Comparison of ENCODE assay signal across 32 cellular contexts in genomic region chr5:83090169-83090568, GRCh38. TPM values are rescaled to one million over a fixed set of nuclear protein-coding genes. Genes with fewer than 3 reads are reported as not detected.
DNase-seq lines count a peak whose midpoint lies in the region; ATAC-seq, FAIRE-seq and TF ChIP-seq lines count a peak whose summit lies in the region.
"Had no signal": no experiment of that assay in that cellular context is flagged by ENCODE, and none has a peak within 500 bp of the region (broad histone marks: within the 10 kb centered on the region; RNA-seq: fewer than 3 reads in every experiment).

No MANE protein-coding gene starts in this region.

- no peaks in the 10 kb centered on the region for H3K4me1 Mint-ChIP-seq in chondrocyte (ENCODE audit: low read depth)

- DNase-seq in HepG2 (ENCODE audit: low spot score) (no peak), right lobe of liver (no peak), K562 (ENCODE audit: extremely low read depth in 1 of 4, low spot score in 3 of 4) (no peak), chondrocyte (ENCODE audit: low spot score) (no peak)
- DNase-seq: 8988T; ACHN; AML-193; BE2C; C1 segment of cervical spinal cord; Caco-2; Calu3; CD4-positive, alpha-beta memory T cell; CD4-positive, alpha-beta T cell; CD4-positive, CD25-positive, alpha-beta regulatory T cell; CD8-positive, alpha-beta memory T cell; CD8-positive, alpha-beta T cell; COR-L47; DMS 273 treated with DMSO at 0.1 percent for 48 hours; DMS153; DMS53; DMS79; DMS79 treated with DMSO at 0.1 percent for 48 hours; DND-41; EL had no signal

- no peak overlapping the region for H3K4me3 Mint-ChIP-seq in chondrocyte (ENCODE audit: unreplicated experiment)
- H3K4me3 Mint-ChIP-seq: B cell; CD14-positive monocyte; CD4-positive, alpha-beta memory T cell; CD4-positive, alpha-beta T cell; CD4-positive, CD25-positive, alpha-beta regulatory T cell; CD8-positive, alpha-beta memory T cell; CD8-positive, alpha-beta T cell had no signal

- H2AFZ ChIP-seq in HepG2 (ENCODE audit: low read length) = no peak overlapping the region
- H2AFZ ChIP-seq in K562 (ENCODE audit: low read depth, low read length) = no peak overlapping the region

- 97% methylated on average over 3 of the region's 3 CpGs for WGBS in HepG2 (ENCODE audit: low lambda C conversion rate)
- 93% methylated on average over 3 of the region's 3 CpGs for WGBS in right lobe of liver (ENCODE audit: insufficient coverage, low coverage, low lambda C conversion rate, missing lambda C conversion rate)
- 54% methylated on average over 3 of the region's 3 CpGs for WGBS in K562 (ENCODE audit: insufficient coverage, low coverage, missing lambda C conversion rate)

- BruUV-seq in HepG2 (replicated peaks; lab: Mats Ljungman, UMichigan) (no TSS peak), K562 (replicated peaks; lab: Mats Ljungman, UMichigan) (no TSS peak)

- TF ChIP-seq RAD21 in HepG2 (CRISPR knock-in tag; IDR thresholded peaks at IDR 0.05) (no peak), K562 (CRISPR knock-in tag; conservative IDR thresholded peaks at IDR 0.05 in 1 of 2, IDR thresholded peaks at IDR 0.05 in 1 of 2) (no peak)

- H4K20me1 ChIP-seq in HepG2 (ENCODE audit: insufficient read depth, low read length) (no peaks in the 10 kb centered on the region), K562 (replicated peaks; ENCODE audit: control insufficient read depth, insufficient read depth, low read length) (no peaks in the 10 kb centered on the region)
- H4K20me1 ChIP-seq: BLaER1; BLaER1 treated with 17β-estradiol and CSF1 and Interleukin-3, amounts not matched to agents 10 nM and 100 nM had no signal

- in situ Hi-C loops in HepG2 (cut with HindIII; ENCODE audit: extremely low pct_ligation_motif_present, low pct_unique_long_range_greater_than_20kb) = loop anchor here (25.0 kb wide), 2 partner anchors 472 to 728 kb away; no protein-coding TSS in a partner anchor
- in situ Hi-C loops in K562 (cut with MboI) = no loop called here

- H3K4me2 ChIP-seq in HepG2 (ENCODE audit: low read depth, low read length) = no peak overlapping the region
- no peak overlapping the region for H3K4me2 ChIP-seq in K562 (ENCODE audit: insufficient read depth, low read length)
- H3K4me2 ChIP-seq: A549; BLaER1; BLaER1 treated with 17β-estradiol and CSF1 and Interleukin-3, amounts not matched to agents 10 nM and 100 nM had no signal

- peaks cover 28% of the 10 kb centered on the region for H3K9me3 Mint-ChIP-seq in chondrocyte (ENCODE audit: low read depth)

- intact Hi-C loops in HepG2 (cut with micrococcal nuclease; ENCODE audit: unreplicated experiment) = no loop called here
- intact Hi-C loops in right lobe of liver (cut with DNase I) = no loop called here
- intact Hi-C loops in K562 (cut with micrococcal nuclease) = no loop called here

- POLR2A ChIA-PET in HepG2 (lab: Yijun Ruan, JAX) (no interaction called here), K562 (lab: Yijun Ruan, JAX) (interaction anchor here (1.0 kb wide), 1 partner anchor 13 kb away, joined by 3 read pairs; the partner anchor contains the start of genes TMEM167A and XRCC4)

- TF ChIP-seq EP300 in HepG2 (IDR thresholded peaks at IDR 0.05; ENCODE audit: low read depth in 2 of 2, low read length in 2 of 2) (no peak), HepG2 (CRISPR knock-in tag; IDR thresholded peaks at IDR 0.05; ENCODE audit: borderline replicate concordance) (no peak), K562 (IDR thresholded peaks at IDR 0.05; ENCODE audit: low read length) (no peak)

- H3K9ac ChIP-seq in HepG2 (ENCODE audit: insufficient read depth, low read depth, low read length) (no peak overlapping the region), K562 (ENCODE audit: insufficient read depth in 1 of 2, low read depth in 2 of 2, low read length in 2 of 2) (no peak overlapping the region)
- H3K9ac ChIP-seq: BLaER1; BLaER1 treated with 17β-estradiol and CSF1 and Interleukin-3, amounts not matched to agents 10 nM and 100 nM had no signal

- CTCF ChIA-PET in HepG2 (lab: Yijun Ruan, JAX; ENCODE audit: low intra/inter-chr PET ratio, low total read pairs) (no interaction called here), K562 (lab: Yijun Ruan, JAX; ENCODE audit: low intra/inter-chr PET ratio) (no interaction called here)

- H3K9me3 ChIP-seq in HepG2 (ENCODE audit: low read length) = peaks cover 18% of the 10 kb centered on the region; the same call in 1 of the 2 replicates
- H3K9me3 ChIP-seq in right lobe of liver = peaks cover 0 to 4% (median 0%) of the 10 kb centered on the region in 4 donors
- no peaks in the 10 kb centered on the region; the same call in 1 of the 2 replicates for H3K9me3 ChIP-seq in K562 (replicated peaks; ENCODE audit: control insufficient read depth, insufficient read depth, low read depth, low read length)
- H3K9me3 ChIP-seq: BE2C had no signal

- no peaks in the 10 kb centered on the region for H3K9me1 ChIP-seq in K562 (ENCODE audit: control insufficient read depth, insufficient read depth, low read length)

- H3K4me1 ChIP-seq in HepG2 (ENCODE audit: insufficient read depth, low read length) (peaks cover 8% of the 10 kb centered on the region), right lobe of liver (peaks cover 0 to 6% (median 0%) of the 10 kb centered on the region in 4 donors), K562 (replicated peaks in 1 of 2; ENCODE audit: control insufficient read depth in 2 of 2, insufficient read depth in 2 of 2, low read length in 2 of 2) (no peaks in the 10 kb centered on the region)
- H3K4me1 ChIP-seq: BE2C, Caco-2 had no signal

- H3K4me3 ChIP-seq in HepG2 (replicated peaks in 1 of 3; ENCODE audit: insufficient read depth in 1 of 3, low read depth in 2 of 3, low read length in 3 of 3) = no peak overlapping the region
- no peak overlapping the region for H3K4me3 ChIP-seq in right lobe of liver
- no peak overlapping the region for H3K4me3 ChIP-seq in K562
- H3K4me3 ChIP-seq: A549; BLaER1; BLaER1 treated with 17β-estradiol and CSF1 and Interleukin-3, amounts not matched to agents 10 nM and 100 nM had no signal

- no peak for ATAC-seq in HepG2
- no peak for ATAC-seq in right lobe of liver
- ATAC-seq in K562 = no peak
- ATAC-seq: A549; CD8-positive, alpha-beta T cell had no signal

- TF ChIP-seq POLR2A in HepG2 (IDR thresholded peaks at IDR 0.05; ENCODE audit: insufficient read depth in 1 of 2, low read depth in 2 of 2, low read length in 2 of 2) (no peak), right lobe of liver (IDR thresholded peaks at IDR 0.05) (no peak), K562 (conservative IDR thresholded peaks at IDR 0.05) (no peak)

- TF ChIP-seq CTCF in HepG2 (CRISPR knock-in tag; IDR thresholded peaks at IDR 0.05) = no peak
- TF ChIP-seq CTCF in right lobe of liver (IDR thresholded peaks at IDR 0.05) = no peak
- no peak for TF ChIP-seq CTCF in K562 (IDR thresholded peaks at IDR 0.05 in 2 of 3, conservative IDR thresholded peaks at IDR 0.05 in 1 of 3; ENCODE audit: insufficient read depth in 2 of 3, low read depth in 1 of 3, low read length in 3 of 3)
- TF ChIP-seq CTCF in chondrocyte (IDR thresholded peaks at IDR 0.05) = no peak

- no peaks in the 10 kb centered on the region for H3K79me2 ChIP-seq in HepG2 (ENCODE audit: insufficient read depth, low read length)
- H3K79me2 ChIP-seq in K562 (ENCODE audit: control insufficient read depth, insufficient read depth, low read length) = no peaks in the 10 kb centered on the region

- FAIRE-seq in HepG2 (lab: Jason Lieb, UNC) (no peak), K562 (lab: Jason Lieb, UNC) (no peak)
- FAIRE-seq: A204.1, A549 had no signal

- no peak overlapping the region for H3K27ac ChIP-seq in HepG2 (ENCODE audit: extremely low read length, insufficient read depth, low read length)
- no peak overlapping the region for H3K27ac ChIP-seq in right lobe of liver
- no peak overlapping the region for H3K27ac ChIP-seq in K562 (ENCODE audit: extremely low read depth, low read depth, low read length)
- H3K27ac ChIP-seq: 22Rv1; A549; BLaER1; BLaER1 treated with 17β-estradiol and CSF1 and Interleukin-3, amounts not matched to agents 10 nM and 100 nM; C4-2B had no signal

- no peak overlapping the region for H3K27ac Mint-ChIP-seq in chondrocyte (ENCODE audit: unreplicated experiment)
- H3K27ac Mint-ChIP-seq: B cell; CD14-positive monocyte; CD4-positive, alpha-beta T cell; CD4-positive, CD25-positive, alpha-beta regulatory T cell; CD8-positive, alpha-beta memory T cell; CD8-positive, alpha-beta T cell had no signal

- peaks cover 6% of the 10 kb centered on the region for H3K36me3 Mint-ChIP-seq in chondrocyte (ENCODE audit: low read depth)

- H3K27me3 ChIP-seq in HepG2 (ENCODE audit: control insufficient read depth in 1 of 2, insufficient read depth in 2 of 2, low read length in 2 of 2) = no peaks in the 10 kb centered on the region
- H3K27me3 ChIP-seq in right lobe of liver = no peaks in the 10 kb centered on the region
- H3K27me3 ChIP-seq in K562 (ENCODE audit: control insufficient read depth in 2 of 2, insufficient read depth in 2 of 2, low read length in 2 of 2) = no peaks in the 10 kb centered on the region
- H3K27me3 ChIP-seq: BE2C; BLaER1; BLaER1 treated with 17β-estradiol and CSF1 and Interleukin-3, amounts not matched to agents 10 nM and 100 nM had no signal

- H3K36me3 ChIP-seq in HepG2 (replicated peaks in 1 of 2; ENCODE audit: control insufficient read depth in 1 of 2, insufficient read depth in 2 of 2, low read length in 2 of 2) (no peaks in the 10 kb centered on the region), right lobe of liver (no peaks in the 10 kb centered on the region), K562 (ENCODE audit: control insufficient read depth, insufficient read depth, low read length) (no peaks in the 10 kb centered on the region)
- H3K36me3 ChIP-seq: BE2C had no signal

- no peaks in the 10 kb centered on the region for H3K27me3 Mint-ChIP-seq in chondrocyte (ENCODE audit: low read depth)
- H3K27me3 Mint-ChIP-seq: B cell; CD4-positive, alpha-beta memory T cell; CD4-positive, alpha-beta T cell; CD4-positive, CD25-positive, alpha-beta regulatory T cell had no signal

RNA-seq across cellular contexts. Expression of gene XRCC4, which starts 12.8 kb away (rescaled TPM):
- total RNA-seq in HepG2 (2016; rRNA removed; fragmentation: Illumina TruSeq; extraction: Trizol) (12.6 and 21.8 TPM in 2 replicates), right lobe of liver (1 to 10 TPM; 1.6 to 4.8 (median 2.5) TPM), K562 (2014; rRNA removed) (12.5 and 13.6 TPM in 2 replicates), K562 (2014; rRNA removed; fragmentation: Illumina TruSeq; extraction: Trizol) (28.8 and 35.1 TPM in 2 replicates), K562 (2015; rRNA removed; fragmentation: Illumina TruSeq; extraction: Trizol) (23.5 and 26.0 TPM in 2 replicates), K562 (2021) (15.4 and 15.7 TPM in 2 replicates), chondrocyte (4.2 to 5.8 TPM (median 5.5 TPM) in 3 replicates)
- total RNA-seq in HepG2 (2016; cell fraction: cytosol; rRNA removed; fragmentation: Illumina TruSeq; extraction: Trizol; ENCODE audit: low read depth) = 3.6 and 3.7 TPM in 2 replicates
- total RNA-seq in HepG2 (2016; cell fraction: insoluble cytoplasmic fraction; rRNA removed; fragmentation: Illumina TruSeq; extraction: Trizol) = 13.0 and 21.9 TPM in 2 replicates
- total RNA-seq in HepG2 (2016; cell fraction: membrane; rRNA removed; fragmentation: Illumina TruSeq; extraction: Trizol) = 4.2 and 5.0 TPM in 2 replicates
- 15.2 and 16.2 TPM in 2 replicates for total RNA-seq in HepG2 (2016; cell fraction: nucleus; rRNA removed; fragmentation: Illumina TruSeq; extraction: Trizol)
- polyA plus RNA-seq in HepG2 (2011; rRNA removed) (2.0 and 2.8 TPM in 2 replicates), K562 (2011; rRNA removed) (13.4 and 18.1 TPM in 2 replicates), K562 (2014; fragmentation: Illumina TruSeq; extraction: Trizol) (19.3 and 22.4 TPM in 2 replicates), K562 (2014; fragmentation: Nextera tagmentation; extraction: Ambion mirVana) (10 to 100 TPM; 57.5 to 61.6 TPM), K562 (2014; rRNA removed) (16.9 and 18.4 TPM in 2 replicates)
- 0.98 and 1.6 TPM in 2 replicates for polyA plus RNA-seq in HepG2 (2011; cell fraction: cytosol; rRNA removed)
- polyA plus RNA-seq in HepG2 (2011; cell fraction: nucleus; rRNA removed) = 0.58 and 0.66 TPM in 2 replicates
- 3.8 and 6.4 TPM in 2 replicates for polyA plus RNA-seq in HepG2 (2012)
- polyA plus RNA-seq in HepG2 (2016; cell fraction: cytosol; fragmentation: Illumina TruSeq; extraction: Trizol; ENCODE audit: low read depth) = 1.5 and 1.9 TPM in 2 replicates
- 17.3 and 22.9 TPM in 2 replicates for polyA plus RNA-seq in HepG2 (2016; cell fraction: insoluble cytoplasmic fraction; fragmentation: Illumina TruSeq; extraction: Trizol; ENCODE audit: low read depth)
- 2.8 and 2.9 TPM in 2 replicates for polyA plus RNA-seq in HepG2 (2016; cell fraction: membrane; fragmentation: Illumina TruSeq; extraction: Trizol; ENCODE audit: low read depth)
- polyA plus RNA-seq in HepG2 (2016; cell fraction: nucleus; fragmentation: Illumina TruSeq; extraction: Trizol; ENCODE audit: insufficient read depth, low read depth) = 6.1 TPM in 2 replicates
- 0.46 and 1.4 TPM in 2 replicates for polyA minus RNA-seq in HepG2 (2011; rRNA and poly(A)+ RNA removed; ENCODE audit: low replicate concordance)
- polyA minus RNA-seq in HepG2 (2011; cell fraction: cytosol; rRNA and poly(A)+ RNA removed) = 1.1 and 1.6 TPM in 2 replicates
- 11.3 and 12.4 TPM in 2 replicates for polyA minus RNA-seq in HepG2 (2011; cell fraction: nucleus; rRNA and poly(A)+ RNA removed)
- total RNA-seq in K562 (2011; cell fraction: chromatin; rRNA removed; ENCODE audit: low replicate concordance) = 5.5 and 26.9 TPM in 2 replicates
- 2.5 and 2.9 TPM in 2 replicates for total RNA-seq in K562 (2011; cell fraction: nucleolus; rRNA removed)
- total RNA-seq in K562 (2011; cell fraction: nucleoplasm; rRNA removed) = 9.6 and 14.4 TPM in 2 replicates
- polyA plus RNA-seq in K562 (2011; cell fraction: cytosol; rRNA removed) = 1.5 and 4.4 TPM in 2 replicates
- polyA plus RNA-seq in K562 (2011; cell fraction: nucleus; rRNA removed) = 2.3 and 3.7 TPM in 2 replicates
- polyA plus RNA-seq in K562 (2012) = 16.3 and 16.4 TPM in 2 replicates
- 13.9 and 16.1 TPM in 2 replicates for polyA minus RNA-seq in K562 (2011; rRNA and poly(A)+ RNA removed)
- 1.5 and 1.8 TPM in 2 replicates for polyA minus RNA-seq in K562 (2011; cell fraction: cytosol; rRNA and poly(A)+ RNA removed)
- 11.6 and 22.7 TPM in 2 replicates for polyA minus RNA-seq in K562 (2011; cell fraction: nucleus; rRNA and poly(A)+ RNA removed)

RNA-seq across cellular contexts. Expression of gene TMEM167A, which starts 13.0 kb away (rescaled TPM):
- total RNA-seq in HepG2 (2016; rRNA removed; fragmentation: Illumina TruSeq; extraction: Trizol) (78.7 and 122 TPM in 2 replicates), right lobe of liver (10 to 100 TPM; 22.4 to 48.4 (median 39.0) TPM), K562 (2014; rRNA removed) (35.3 and 38.8 TPM in 2 replicates), K562 (2014; rRNA removed; fragmentation: Illumina TruSeq; extraction: Trizol) (110 and 140 TPM in 2 replicates), K562 (2015; rRNA removed; fragmentation: Illumina TruSeq; extraction: Trizol) (60.5 and 64.4 TPM in 2 replicates), K562 (2021) (110 and 113 TPM in 2 replicates), chondrocyte (105 to 139 TPM (median 113 TPM) in 3 replicates)
- 56.0 and 68.4 TPM in 2 replicates for total RNA-seq in HepG2 (2016; cell fraction: cytosol; rRNA removed; fragmentation: Illumina TruSeq; extraction: Trizol; ENCODE audit: low read depth)
- total RNA-seq in HepG2 (2016; cell fraction: insoluble cytoplasmic fraction; rRNA removed; fragmentation: Illumina TruSeq; extraction: Trizol) = 83.6 and 113 TPM in 2 replicates
- total RNA-seq in HepG2 (2016; cell fraction: membrane; rRNA removed; fragmentation: Illumina TruSeq; extraction: Trizol) = 101 and 103 TPM in 2 replicates
- total RNA-seq in HepG2 (2016; cell fraction: nucleus; rRNA removed; fragmentation: Illumina TruSeq; extraction: Trizol) = 48.5 and 52.0 TPM in 2 replicates
- polyA plus RNA-seq in HepG2 (2011; rRNA removed) (31.2 and 47.0 TPM in 2 replicates), K562 (2011; rRNA removed) (106 and 122 TPM in 2 replicates), K562 (2014; fragmentation: Illumina TruSeq; extraction: Trizol) (64.4 and 87.1 TPM in 2 replicates), K562 (2014; fragmentation: Nextera tagmentation; extraction: Ambion mirVana) (100 to 1,000 TPM; 367 to 458 TPM), K562 (2014; rRNA removed) (56.5 and 60.0 TPM in 2 replicates)
- 14.8 and 24.3 TPM in 2 replicates for polyA plus RNA-seq in HepG2 (2011; cell fraction: cytosol; rRNA removed)
- polyA plus RNA-seq in HepG2 (2011; cell fraction: nucleus; rRNA removed) = 10.8 and 14.5 TPM in 2 replicates
- polyA plus RNA-seq in HepG2 (2012) = 51.1 and 68.1 TPM in 2 replicates
- polyA plus RNA-seq in HepG2 (2016; cell fraction: cytosol; fragmentation: Illumina TruSeq; extraction: Trizol; ENCODE audit: low read depth) = 124 and 160 TPM in 2 replicates
- 154 and 158 TPM in 2 replicates for polyA plus RNA-seq in HepG2 (2016; cell fraction: insoluble cytoplasmic fraction; fragmentation: Illumina TruSeq; extraction: Trizol; ENCODE audit: low read depth)
- 139 and 166 TPM in 2 replicates for polyA plus RNA-seq in HepG2 (2016; cell fraction: membrane; fragmentation: Illumina TruSeq; extraction: Trizol; ENCODE audit: low read depth)
- polyA plus RNA-seq in HepG2 (2016; cell fraction: nucleus; fragmentation: Illumina TruSeq; extraction: Trizol; ENCODE audit: insufficient read depth, low read depth) = 110 and 111 TPM in 2 replicates
- 10.9 and 15.7 TPM in 2 replicates for polyA minus RNA-seq in HepG2 (2011; rRNA and poly(A)+ RNA removed; ENCODE audit: low replicate concordance)
- polyA minus RNA-seq in HepG2 (2011; cell fraction: cytosol; rRNA and poly(A)+ RNA removed) = 18.0 and 21.0 TPM in 2 replicates
- polyA minus RNA-seq in HepG2 (2011; cell fraction: nucleus; rRNA and poly(A)+ RNA removed) = 49.2 and 65.1 TPM in 2 replicates
- total RNA-seq in K562 (2011; cell fraction: chromatin; rRNA removed; ENCODE audit: low replicate concordance) = 7.1 and 39.6 TPM in 2 replicates
- 6.0 and 9.2 TPM in 2 replicates for total RNA-seq in K562 (2011; cell fraction: nucleolus; rRNA removed)
- total RNA-seq in K562 (2011; cell fraction: nucleoplasm; rRNA removed) = 26.5 and 49.0 TPM in 2 replicates
- polyA plus RNA-seq in K562 (2011; cell fraction: cytosol; rRNA removed) = 11.4 and 41.5 TPM in 2 replicates
- 13.8 and 38.3 TPM in 2 replicates for polyA plus RNA-seq in K562 (2011; cell fraction: nucleus; rRNA removed)
- 78.5 and 79.9 TPM in 2 replicates for polyA plus RNA-seq in K562 (2012)
- 57.6 and 59.6 TPM in 2 replicates for polyA minus RNA-seq in K562 (2011; rRNA and poly(A)+ RNA removed)
- 16.3 and 21.5 TPM in 2 replicates for polyA minus RNA-seq in K562 (2011; cell fraction: cytosol; rRNA and poly(A)+ RNA removed)
- 19.7 and 38.0 TPM in 2 replicates for polyA minus RNA-seq in K562 (2011; cell fraction: nucleus; rRNA and poly(A)+ RNA removed)

Comparison
In these comparisons a context has a peak if more than half of its experiments do, and no peak if none do; other contexts are left out.
1. Of the 241 proteins assayed by ChIP-seq in both HepG2 and K562: peak only in HepG2: none; only in K562: none; in both: ZNF431; in neither: 240.